33 cellular contexts compared by ENCODE assay signal in the genomic region with DNA sequence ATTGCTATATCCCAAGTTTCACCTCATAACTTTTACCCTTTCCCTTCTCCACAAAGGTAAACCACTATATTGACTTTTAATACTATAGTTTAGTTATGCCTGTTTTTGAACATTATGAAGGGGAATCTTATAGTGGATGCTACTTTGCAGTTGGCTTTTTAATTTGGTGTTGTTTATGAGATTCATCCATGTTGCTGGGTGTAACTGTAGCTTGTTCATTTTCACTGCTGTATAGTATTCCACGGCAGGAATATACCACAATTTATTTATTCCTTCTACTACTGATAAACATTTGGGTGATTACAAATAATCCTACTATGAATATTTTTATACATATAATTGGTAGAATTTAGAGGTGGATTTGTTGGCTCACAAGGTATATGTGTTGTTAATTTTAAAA.
"Had no signal": no experiment of that assay in that cellular context is flagged by ENCODE, and none has a peak within 500 bp of the region (broad histone marks: within the 10 kb centered on the region; RNA-seq: fewer than 3 reads in every experiment).

No MANE protein-coding gene starts in this region.

- H3K36me3 ChIP-seq: adrenal gland, ascending aorta, brain microvascular endothelial cell, breast epithelium, cardiac muscle cell had no signal

- H3K4me3 ChIP-seq: adrenal gland, ascending aorta, body of pancreas, breast epithelium, cardiac muscle cell had no signal

- H3K4me1 ChIP-seq: adrenal gland, ascending aorta, body of pancreas, breast epithelium had no signal

- H3K27ac ChIP-seq: adrenal gland, ascending aorta, body of pancreas, brain microvascular endothelial cell, breast epithelium, cardiac muscle cell had no signal

- FAIRE-seq: bronchial epithelial cell had no signal

- DNase-seq: activated effector memory CD4-positive, alpha-beta T cell treated with anti-CD3 and anti-CD28 coated beads, Interleukin-2, amount 50 U/mL, for 16 hours; activated effector memory CD4-positive, alpha-beta T cell treated with Interleukin-2 at 50 U/mL for 16 hours; activated gamma-delta T cell; activated gamma-delta T cell treated with Interleukin-2 at 50 U/mL for 16 hours; activated naive CD4-positive, alpha-beta T cell; activated naive CD4-positive, alpha-beta T cell treated with anti-CD3 and anti-CD28 coated beads for 36 hours; activated naive CD4-positive, alpha-beta T cell treated with anti-CD3 and anti-CD28 coated beads, Interleukin-2, amount 10 ng/mL, durations not matched to agents 7 days and 5 days; activated naive CD4-positive, alpha-beta T cell treated with anti-CD3 and anti-CD28 coated beads, Interleukin-2, amount 50 U/mL, for 16 hours; activated naive CD4-positive, alpha-beta T cell treated with Interleukin-2 at 50 U/mL for 16 hours; activated naive CD8-positive, alpha-beta T cell treated with anti-CD3 and anti-CD28 coated beads for 36 hours; activated naive CD8-positive, alpha-beta T cell treated with anti-CD3 and anti-CD28 coated beads, Interleukin-2, amount 10 ng/mL, durations not matched to agents 7 days and 5 days; activated naive CD8-positive, alpha-beta T cell treated with anti-CD3 and anti-CD28 coated beads, Interleukin-2, amount 50 U/mL, for 24 hours; activated T-cell treated with anti-CD3 and anti-CD28 coated beads, Interleukin-2, amount 50 U/mL, for 1 hour; activated T-cell treated with anti-CD3 and anti-CD28 coated beads, Interleukin-2, amount 50 U/mL, for 24 hours; activated T-cell treated with anti-CD3 and anti-CD28 coated beads, Interleukin-2, amount 50 U/mL, for 4 hours; activated T-cell treated with anti-CD3 and anti-CD28 coated beads, Interleukin-2, amount 50 U/mL, for 48 hours; activated T-cell treated with anti-CD3 and anti-CD28 coated beads, Interleukin-2, amount 50 U/mL, for 72 hours; adrenal gland; amniotic stem cell; amygdala; anterior cingulate cortex; aorta; body of pancreas; brain microvascular endothelial cell; caudate nucleus; central memory CD4-positive, alpha-beta T cell; cerebellar nuclear complex had no signal

- ATAC-seq: activated naive CD4-positive, alpha-beta T cell treated with anti-CD3 and anti-CD28 coated beads, Interleukin-2, amount 50 U/mL, for 72 hours; activated naive CD8-positive, alpha-beta T cell treated with anti-CD3 and anti-CD28 coated beads, Interleukin-2, amount 50 U/mL, for 24 hours; activated T-cell treated with anti-CD3 and anti-CD28 coated beads, Interleukin-2, amount 50 U/mL, for 4 hours; activated T-cell treated with anti-CD3 and anti-CD28 coated beads, Interleukin-2, amount 50 U/mL, for 72 hours; activated T-helper 17 cell treated with anti-CD3 and anti-CD28 coated beads, Interleukin-2, amount 50 U/mL, for 72 hours; body of pancreas had no signal

- H3K9me3 ChIP-seq: adrenal gland, body of pancreas had no signal

- H3K27me3 ChIP-seq: ascending aorta, body of pancreas, brain microvascular endothelial cell, cardiac muscle cell had no signal
